22 cellular contexts compared by ENCODE assay signal in the genomic region with DNA sequence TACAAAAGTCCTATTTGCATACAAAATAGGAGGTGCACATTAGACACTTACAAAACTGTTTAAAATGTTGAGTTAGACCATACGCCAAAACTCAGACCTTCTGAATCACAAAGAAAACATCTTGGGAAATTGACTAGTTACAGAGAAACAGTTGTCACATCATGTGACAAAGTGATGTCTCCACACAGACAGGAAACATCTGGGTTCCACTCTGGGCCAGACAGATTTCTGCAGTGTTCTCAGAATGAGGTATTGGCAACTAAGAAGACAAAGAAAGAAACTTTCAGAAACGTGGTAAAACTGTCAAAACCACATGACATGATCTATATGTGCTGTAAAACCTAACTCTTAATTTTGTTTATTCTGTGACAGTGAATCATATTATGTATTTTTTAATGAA.
"Had no signal": no experiment of that assay in that cellular context is flagged by ENCODE, and none has a peak within 500 bp of the region (broad histone marks: within the 10 kb centered on the region; RNA-seq: fewer than 3 reads in every experiment).

No MANE protein-coding gene starts in this region.

- H3K27me3 ChIP-seq: gastrocnemius medialis, heart left ventricle, right atrium auricular region, suprapubic skin, transverse colon had no signal

- DNase-seq: activated CD4-positive, alpha-beta T cell treated with anti-CD3 and anti-CD28 coated beads for 36 hours; activated CD8-positive, alpha-beta memory T cell treated with anti-CD3 and anti-CD28 coated beads, Interleukin-2, amount 50 U/mL, for 4 hours; activated effector memory CD4-positive, alpha-beta T cell treated with Interleukin-2 at 50 U/mL for 16 hours; activated naive CD4-positive, alpha-beta T cell treated with anti-CD3 and anti-CD28 coated beads, Interleukin-2, amount 10 ng/mL, durations not matched to agents 7 days and 5 days; activated naive CD8-positive, alpha-beta T cell treated with anti-CD3 and anti-CD28 coated beads, Interleukin-2, amount 50 U/mL, for 24 hours; activated T-cell treated with anti-CD3 and anti-CD28 coated beads, Interleukin-2, amount 50 U/mL, for 48 hours; anterior cingulate cortex; caudate nucleus; endodermal cell; gastrocnemius medialis; heart left ventricle; kidney glomerular epithelial cell; left ventricle myocardium superior; stimulated activated naive CD8-positive, alpha-beta T cell treated with anti-CD3 and anti-CD28 coated beads, Interleukin-15, amount 100 ng/mL, for 72 hours; transverse colon had no signal

- H3K4me1 ChIP-seq: gastrocnemius medialis, heart left ventricle, prostate gland, right atrium auricular region, suprapubic skin, transverse colon had no signal

- H3K4me3 Mint-ChIP-seq: activated CD4-positive, alpha-beta T cell treated with anti-CD3 and anti-CD28 coated beads for 36 hours; activated naive CD4-positive, alpha-beta T cell treated with anti-CD3 and anti-CD28 coated beads, Interleukin-2, amount 10 ng/mL, durations not matched to agents 7 days and 5 days; activated naive CD8-positive, alpha-beta T cell treated with anti-CD3 and anti-CD28 coated beads, Interleukin-2, amount 50 U/mL, for 24 hours; brain; endodermal cell; stimulated activated naive CD8-positive, alpha-beta T cell treated with anti-CD3 and anti-CD28 coated beads, Interleukin-15, amount 100 ng/mL, for 72 hours; WTC11 had no signal

- H3K9me3 ChIP-seq: prostate gland had no signal

- FAIRE-seq: TTC549 had no signal

- H3K36me3 ChIP-seq: prostate gland had no signal

- H3K4me3 ChIP-seq: gastrocnemius medialis, heart left ventricle, prostate gland, right atrium auricular region, skin epidermis, suprapubic skin, transverse colon had no signal

- H3K9me3 Mint-ChIP-seq: WTC11 had no signal

- H3K27ac ChIP-seq: gastrocnemius medialis, heart left ventricle, prostate gland, right atrium auricular region, skin epidermis, suprapubic skin, transverse colon had no signal

- ATAC-seq: activated CD4-positive, alpha-beta T cell treated with anti-CD3 and anti-CD28 coated beads for 36 hours; activated naive CD8-positive, alpha-beta T cell treated with anti-CD3 and anti-CD28 coated beads, Interleukin-2, amount 50 U/mL, for 24 hours; gastrocnemius medialis; heart left ventricle; left ventricle myocardium superior; stimulated activated naive CD8-positive, alpha-beta T cell treated with anti-CD3 and anti-CD28 coated beads, Interleukin-15, amount 100 ng/mL, for 72 hours; WTC11 had no signal

- H3K4me1 Mint-ChIP-seq: activated CD4-positive, alpha-beta T cell treated with anti-CD3 and anti-CD28 coated beads for 36 hours; activated naive CD4-positive, alpha-beta T cell treated with anti-CD3 and anti-CD28 coated beads, Interleukin-2, amount 10 ng/mL, durations not matched to agents 7 days and 5 days; activated naive CD8-positive, alpha-beta T cell treated with anti-CD3 and anti-CD28 coated beads, Interleukin-2, amount 50 U/mL, for 24 hours; endodermal cell; stimulated activated naive CD8-positive, alpha-beta T cell treated with anti-CD3 and anti-CD28 coated beads, Interleukin-15, amount 100 ng/mL, for 72 hours; WTC11 had no signal

- H3K27me3 Mint-ChIP-seq: activated CD4-positive, alpha-beta T cell treated with anti-CD3 and anti-CD28 coated beads for 36 hours; activated naive CD4-positive, alpha-beta T cell treated with anti-CD3 and anti-CD28 coated beads, Interleukin-2, amount 10 ng/mL, durations not matched to agents 7 days and 5 days; activated naive CD8-positive, alpha-beta T cell treated with anti-CD3 and anti-CD28 coated beads, Interleukin-2, amount 50 U/mL, for 24 hours; brain; stimulated activated naive CD8-positive, alpha-beta T cell treated with anti-CD3 and anti-CD28 coated beads, Interleukin-15, amount 100 ng/mL, for 72 hours had no signal

- H3K27ac Mint-ChIP-seq: activated CD4-positive, alpha-beta T cell treated with anti-CD3 and anti-CD28 coated beads for 36 hours; activated naive CD4-positive, alpha-beta T cell treated with anti-CD3 and anti-CD28 coated beads, Interleukin-2, amount 10 ng/mL, durations not matched to agents 7 days and 5 days; activated naive CD8-positive, alpha-beta T cell treated with anti-CD3 and anti-CD28 coated beads, Interleukin-2, amount 50 U/mL, for 24 hours; brain; endodermal cell; stimulated activated naive CD8-positive, alpha-beta T cell treated with anti-CD3 and anti-CD28 coated beads, Interleukin-15, amount 100 ng/mL, for 72 hours; WTC11 had no signal
